8 cellular contexts compared by ENCODE assay signal in genomic region chr16:21952793-21953540, GRCh38. TPM values are rescaled to one million over a fixed set of nuclear protein-coding genes. Genes with fewer than 3 reads are reported as not detected.
DNase-seq lines count a peak whose midpoint lies in the region; ATAC-seq and TF ChIP-seq lines count a peak whose summit lies in the region.

UQCRC2 (plus strand) TSS chr16:21953361; CDS start chr16:21953424, 63 bp downstream.

- POLR2A ChIA-PET in AG04450 (lab: Yijun Ruan, JAX) = interaction anchor here (0.6 to 1.1 kb wide), 5 partner anchors 55 to 1994 kb away, joined by 3 to 4 read pairs (median 3); partner anchors contain the start of gene MOSMO

- H3K9ac ChIP-seq in iPS-20b (ENCODE audit: low read depth, low read length) = peak within 1 kb of the TSS; percentile 93

- DNase-seq in AG04450 (ENCODE audit: low read depth, low spot score) (peak; percentile 84), NCI-H2196 treated with DMSO at 0.1 percent for 48 hours (lab: John Stamatoyannopoulos, UW; ENCODE audit: unreplicated experiment) (peak; percentile 95), T47D (ENCODE audit: low read depth in 1 of 2, low spot score in 1 of 2) (peak; percentile 74 to 98)

- H3K36me3 ChIP-seq in iPS-20b (ENCODE audit: insufficient read depth, low read depth, low read length) = peaks cover 20% of the 10 kb centered on the region

- H3K27ac ChIP-seq in AG04450 (ENCODE audit: low read depth, low read length) (peak within 1 kb of the TSS; percentile 92), VCaP (peak within 1 kb of the TSS; percentile 94), iPS-20b (ENCODE audit: low read length) (peak within 1 kb of the TSS; percentile 77), skin epidermis (peak within 1 kb of the TSS; percentile 71 to 100 (median 97))

- TF ChIP-seq CTCF in AG04450 (IDR thresholded peaks at IDR 0.05; ENCODE audit: low read depth, low read length) (no peak), VCaP (conservative IDR thresholded peaks at IDR 0.05) (no peak)

- in situ Hi-C loops in T47D (cut with HindIII; ENCODE audit: low pct_unique_long_range_greater_than_20kb, low sequenced_read_pairs) = no loop called here

- no peaks in the 10 kb centered on the region for H3K9me3 ChIP-seq in AG04450 (ENCODE audit: control insufficient read depth, insufficient read depth, low read length)
- no peaks in the 10 kb centered on the region for H3K9me3 ChIP-seq in iPS-20b (ENCODE audit: insufficient read depth, low read depth, low read length)

- H3K4me1 ChIP-seq in iPS-20b (ENCODE audit: insufficient read depth, low read length) = 0 out of 2 replicates have a peak, but pooled peaks cover 4% of the 10 kb centered on the region

- H3K4me3 ChIP-seq in AG04450 (ENCODE audit: low read depth, low read length) (peak within 1 kb of the TSS; percentile 76), iPS-20b (ENCODE audit: low read length) (peak within 1 kb of the TSS; percentile 95), skin epidermis (peak within 1 kb of the TSS; percentile 71 to 98 (median 93))

- no peaks in the 10 kb centered on the region for H3K27me3 ChIP-seq in AG04450 (ENCODE audit: control insufficient read depth, insufficient read depth, low read length)
- H3K27me3 ChIP-seq in iPS-20b (ENCODE audit: insufficient read depth, low read length) = no peaks in the 10 kb centered on the region

- CTCF ChIA-PET in AG04450 (lab: Charles Lee) = interaction anchor here (0.8 to 3.0 kb wide), 5 partner anchors 47 to 296 kb away, joined by 3 to 31 read pairs (median 6); no protein-coding TSS in a partner anchor

- ATAC-seq in GM18907 (IDR thresholded peaks at IDR 0.05; ENCODE audit: unreplicated experiment) (peak; percentile 84), HG03139 (IDR thresholded peaks at IDR 0.05; ENCODE audit: unreplicated experiment) (peak; percentile 76)

RNA-seq across cellular contexts. Expression of gene UQCRC2, which starts in this region (rescaled TPM):
- polyA plus RNA-seq in AG04450 (2011; rRNA removed) = 209 and 245 TPM in 2 replicates
- polyA minus RNA-seq in AG04450 (2011; rRNA and poly(A)+ RNA removed) = 213 and 227 TPM in 2 replicates

Comparison
In these comparisons a context has a peak if more than half of its experiments do, and no peak if none do; other contexts are left out.
1. Peak in every context shown above with its lines: DNase-seq, ATAC-seq, H3K4me3 ChIP-seq and H3K27ac ChIP-seq.